Comparison of ENCODE assay signal across 2 cellular contexts in the genomic region with DNA sequence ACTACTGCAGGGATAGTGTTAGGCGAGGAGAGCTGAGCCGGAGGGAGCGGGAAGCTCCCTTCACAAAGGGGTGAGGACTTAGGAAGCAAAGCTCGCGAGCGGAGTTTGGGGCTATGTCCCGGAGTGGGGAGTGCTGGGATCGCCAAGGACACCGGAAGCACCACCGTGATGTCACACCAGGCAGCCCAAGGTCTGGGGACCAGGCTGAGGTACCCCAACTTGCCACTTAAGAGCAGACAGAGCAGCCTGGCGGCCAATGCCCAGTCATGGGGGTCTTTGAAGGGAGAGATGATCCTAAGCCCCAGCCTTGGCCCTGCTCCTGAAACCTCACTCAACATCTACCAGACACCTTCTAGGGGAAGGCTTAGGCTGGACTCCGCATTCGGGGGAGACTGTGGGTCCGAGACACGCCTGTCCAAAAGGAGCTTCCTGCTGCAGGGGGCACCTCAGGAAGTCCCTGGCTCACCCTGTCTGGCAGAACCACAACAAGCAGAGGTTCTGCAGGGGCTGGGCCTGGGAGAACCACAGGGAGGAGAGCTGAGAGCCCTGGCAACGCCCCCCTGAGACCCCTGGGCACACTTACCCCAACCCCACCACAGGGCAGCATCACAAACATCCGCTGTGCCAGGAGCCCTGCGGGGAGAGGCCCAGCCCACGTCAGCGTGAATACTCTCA.
TF ChIP-seq lines count a peak whose summit lies in the region.

No MANE protein-coding gene starts in this region.

TF ChIP-seq in HEK293, 187 proteins besides CTCF, POLR2A, EP300 and RAD21:
- peak; percentile 50 for TF ChIP-seq ZIC2 (tag by site-specific recombination; IDR thresholded peaks at IDR 0.05)
- TF ChIP-seq, protein P1, sequence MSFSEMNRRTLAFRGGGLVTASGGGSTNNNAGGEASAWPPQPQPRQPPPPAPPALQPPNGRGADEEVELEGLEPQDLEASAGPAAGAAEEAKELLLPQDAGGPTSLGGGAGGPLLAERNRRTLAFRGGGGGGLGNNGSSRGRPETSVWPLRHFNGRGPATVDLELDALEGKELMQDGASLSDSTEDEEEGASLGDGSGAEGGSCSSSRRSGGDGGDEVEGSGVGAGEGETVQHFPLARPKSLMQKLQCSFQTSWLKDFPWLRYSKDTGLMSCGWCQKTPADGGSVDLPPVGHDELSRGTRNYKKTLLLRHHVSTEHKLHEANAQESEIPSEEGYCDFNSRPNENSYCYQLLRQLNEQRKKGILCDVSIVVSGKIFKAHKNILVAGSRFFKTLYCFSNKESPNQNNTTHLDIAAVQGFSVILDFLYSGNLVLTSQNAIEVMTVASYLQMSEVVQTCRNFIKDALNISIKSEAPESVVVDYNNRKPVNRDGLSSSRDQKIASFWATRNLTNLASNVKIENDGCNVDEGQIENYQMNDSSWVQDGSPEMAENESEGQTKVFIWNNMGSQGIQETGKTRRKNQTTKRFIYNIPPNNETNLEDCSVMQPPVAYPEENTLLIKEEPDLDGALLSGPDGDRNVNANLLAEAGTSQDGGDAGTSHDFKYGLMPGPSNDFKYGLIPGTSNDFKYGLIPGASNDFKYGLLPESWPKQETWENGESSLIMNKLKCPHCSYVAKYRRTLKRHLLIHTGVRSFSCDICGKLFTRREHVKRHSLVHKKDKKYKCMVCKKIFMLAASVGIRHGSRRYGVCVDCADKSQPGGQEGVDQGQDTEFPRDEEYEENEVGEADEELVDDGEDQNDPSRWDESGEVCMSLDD (tag by site-specific recombination; IDR thresholded peaks at IDR 0.05) = no peak

TF ChIP-seq in WTC11, 78 proteins besides CTCF, POLR2A, EP300 and RAD21:
- TF ChIP-seq TP53 (CRISPR knock-in tag; IDR thresholded peaks at IDR 0.05) (no peak), SMAD3 (CRISPR knock-in tag; IDR thresholded peaks at IDR 0.05; ENCODE audit: borderline replicate concordance) (no peak), ZNF219 (CRISPR knock-in tag; IDR thresholded peaks at IDR 0.05; ENCODE audit: borderline replicate concordance) (no peak), ZBTB21 (CRISPR knock-in tag; IDR thresholded peaks at IDR 0.05; ENCODE audit: borderline replicate concordance) (no peak), IRF2 (CRISPR knock-in tag; IDR thresholded peaks at IDR 0.05; ENCODE audit: borderline replicate concordance, low read depth) (no peak)
- TF ChIP-seq, protein P2, sequence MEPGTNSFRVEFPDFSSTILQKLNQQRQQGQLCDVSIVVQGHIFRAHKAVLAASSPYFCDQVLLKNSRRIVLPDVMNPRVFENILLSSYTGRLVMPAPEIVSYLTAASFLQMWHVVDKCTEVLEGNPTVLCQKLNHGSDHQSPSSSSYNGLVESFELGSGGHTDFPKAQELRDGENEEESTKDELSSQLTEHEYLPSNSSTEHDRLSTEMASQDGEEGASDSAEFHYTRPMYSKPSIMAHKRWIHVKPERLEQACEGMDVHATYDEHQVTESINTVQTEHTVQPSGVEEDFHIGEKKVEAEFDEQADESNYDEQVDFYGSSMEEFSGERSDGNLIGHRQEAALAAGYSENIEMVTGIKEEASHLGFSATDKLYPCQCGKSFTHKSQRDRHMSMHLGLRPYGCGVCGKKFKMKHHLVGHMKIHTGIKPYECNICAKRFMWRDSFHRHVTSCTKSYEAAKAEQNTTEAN (CRISPR knock-in tag; IDR thresholded peaks at IDR 0.05) = no peak
- TF ChIP-seq, protein P3, sequence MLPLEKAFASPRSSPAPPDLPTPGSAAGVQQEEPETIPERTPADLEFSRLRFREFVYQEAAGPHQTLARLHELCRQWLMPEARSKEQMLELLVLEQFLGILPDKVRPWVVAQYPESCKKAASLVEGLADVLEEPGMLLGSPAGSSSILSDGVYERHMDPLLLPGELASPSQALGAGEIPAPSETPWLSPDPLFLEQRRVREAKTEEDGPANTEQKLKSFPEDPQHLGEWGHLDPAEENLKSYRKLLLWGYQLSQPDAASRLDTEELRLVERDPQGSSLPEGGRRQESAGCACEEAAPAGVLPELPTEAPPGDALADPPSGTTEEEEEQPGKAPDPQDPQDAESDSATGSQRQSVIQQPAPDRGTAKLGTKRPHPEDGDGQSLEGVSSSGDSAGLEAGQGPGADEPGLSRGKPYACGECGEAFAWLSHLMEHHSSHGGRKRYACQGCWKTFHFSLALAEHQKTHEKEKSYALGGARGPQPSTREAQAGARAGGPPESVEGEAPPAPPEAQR (CRISPR knock-in tag; IDR thresholded peaks at IDR 0.05) = no peak
- TF ChIP-seq, protein P4, sequence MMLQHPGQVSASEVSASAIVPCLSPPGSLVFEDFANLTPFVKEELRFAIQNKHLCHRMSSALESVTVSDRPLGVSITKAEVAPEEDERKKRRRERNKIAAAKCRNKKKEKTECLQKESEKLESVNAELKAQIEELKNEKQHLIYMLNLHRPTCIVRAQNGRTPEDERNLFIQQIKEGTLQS (CRISPR knock-in tag; conservative IDR thresholded peaks at IDR 0.05) = no peak
- TF ChIP-seq, protein P5, sequence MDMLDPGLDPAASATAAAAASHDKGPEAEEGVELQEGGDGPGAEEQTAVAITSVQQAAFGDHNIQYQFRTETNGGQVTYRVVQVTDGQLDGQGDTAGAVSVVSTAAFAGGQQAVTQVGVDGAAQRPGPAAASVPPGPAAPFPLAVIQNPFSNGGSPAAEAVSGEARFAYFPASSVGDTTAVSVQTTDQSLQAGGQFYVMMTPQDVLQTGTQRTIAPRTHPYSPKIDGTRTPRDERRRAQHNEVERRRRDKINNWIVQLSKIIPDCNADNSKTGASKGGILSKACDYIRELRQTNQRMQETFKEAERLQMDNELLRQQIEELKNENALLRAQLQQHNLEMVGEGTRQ (CRISPR knock-in tag; IDR thresholded peaks at IDR 0.05) = no peak
